Comparison of ENCODE assay signal across 8 cellular contexts in the genomic region with DNA sequence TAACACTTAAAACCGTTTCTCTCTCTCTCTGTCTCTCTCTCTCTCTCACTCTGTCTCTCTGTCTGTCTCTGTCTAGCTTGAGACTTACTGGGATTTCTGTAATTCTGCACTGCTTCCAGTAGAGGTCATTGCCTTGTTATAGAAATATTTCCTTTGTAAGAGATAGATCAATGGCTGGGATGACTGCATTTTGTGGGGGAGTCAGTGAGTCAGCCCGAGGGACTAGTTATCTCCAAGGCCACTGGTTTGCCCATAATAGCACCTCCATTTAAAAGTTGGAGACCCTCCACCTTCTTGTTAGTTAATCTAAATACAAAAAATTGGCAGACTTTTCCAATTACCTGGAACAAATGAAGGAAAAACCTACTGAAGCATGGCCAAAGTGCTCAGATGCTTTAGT.
DNase-seq lines count a peak whose midpoint lies in the region; ATAC-seq, FAIRE-seq and TF ChIP-seq lines count a peak whose summit lies in the region.

No MANE protein-coding gene starts in this region.

- peak; percentile 76 for ATAC-seq in HG02852 (IDR thresholded peaks at IDR 0.05; ENCODE audit: unreplicated experiment)

- FAIRE-seq in GM18507 (lab: Jason Lieb, UNC), result no peak

- peak; percentile 11 for DNase-seq in AG08395 (ENCODE audit: low spot score)
- DNase-seq in GM18507 (ENCODE audit: extremely low spot score, insufficient read length, low read depth), result peak; percentile 2
- DNase-seq in NCI-H1105 treated with DMSO at 0.1 percent for 48 hours (lab: John Stamatoyannopoulos, UW), result peak; percentile 63
- peak in 1 of 10 donors; percentile 4 for DNase-seq in dorsolateral prefrontal cortex
- DNase-seq in retinal pigment epithelial cell (ENCODE audit: low read depth), result no peak
- DNase-seq in colonic mucosa, result no peak
- no peak for DNase-seq in activated CD4-positive, alpha-beta T cell treated with anti-CD3 and anti-CD28 coated beads, Interleukin-2, amount 50 U/mL, for 1 hour

- H3K27ac ChIP-seq in dorsolateral prefrontal cortex, result no peak overlapping the region
- H3K27ac ChIP-seq in colonic mucosa, result no peak overlapping the region

- intact Hi-C loops in dorsolateral prefrontal cortex (cut with DNase I), result loop anchor here in 1 of 2 donors (10.0 kb wide), 1 partner anchor 839 kb away; a partner anchor contains a TSS
- intact Hi-C loops in colonic mucosa (cut with DNase I), result no loop called here

- no peaks in the 10 kb centered on the region for H3K9me3 ChIP-seq in colonic mucosa

- H3K9ac ChIP-seq in colonic mucosa (ENCODE audit: low read depth in 2 of 2, low read length in 2 of 2), result no peak overlapping the region

- no peaks in the 10 kb centered on the region for H3K36me3 ChIP-seq in colonic mucosa

- H3K27me3 ChIP-seq in dorsolateral prefrontal cortex (no peaks in the 10 kb centered on the region), colonic mucosa (no peaks in the 10 kb centered on the region)

- H3K4me3 ChIP-seq in dorsolateral prefrontal cortex (no peak overlapping the region), retinal pigment epithelial cell (ENCODE audit: low read length) (no peak overlapping the region), colonic mucosa (no peak overlapping the region)

- no peaks in the 10 kb centered on the region for H3K4me1 ChIP-seq in colonic mucosa

- TF ChIP-seq CTCF in dorsolateral prefrontal cortex (IDR thresholded peaks at IDR 0.05 in 54 of 56, conservative IDR thresholded peaks at IDR 0.05 in 2 of 56; ENCODE audit: low read depth in 1 of 56, partially characterized antibody in 56 of 56) (peak in 47 of 56 donors; percentile 17 to 58 (median 41)), retinal pigment epithelial cell (conservative IDR thresholded peaks at IDR 0.05; ENCODE audit: low read depth, low read length) (peak; percentile 70), colonic mucosa (IDR thresholded peaks at IDR 0.05) (no peak)

Comparison
In these comparisons a context has a peak if more than half of its experiments do, and no peak if none do; other contexts are left out.
1. DNase-seq: peak in AG08395 (single experiment), GM18507 (single experiment) and NCI-H1105 treated with DMSO at 0.1 percent for 48 hours (single experiment); none in retinal pigment epithelial cell (single experiment), colonic mucosa (single experiment) and activated CD4-positive, alpha-beta T cell treated with anti-CD3 and anti-CD28 coated beads, Interleukin-2, amount 50 U/mL, for 1 hour (single experiment).